ENCODE assay signal across 7 cellular contexts in the genomic region with DNA sequence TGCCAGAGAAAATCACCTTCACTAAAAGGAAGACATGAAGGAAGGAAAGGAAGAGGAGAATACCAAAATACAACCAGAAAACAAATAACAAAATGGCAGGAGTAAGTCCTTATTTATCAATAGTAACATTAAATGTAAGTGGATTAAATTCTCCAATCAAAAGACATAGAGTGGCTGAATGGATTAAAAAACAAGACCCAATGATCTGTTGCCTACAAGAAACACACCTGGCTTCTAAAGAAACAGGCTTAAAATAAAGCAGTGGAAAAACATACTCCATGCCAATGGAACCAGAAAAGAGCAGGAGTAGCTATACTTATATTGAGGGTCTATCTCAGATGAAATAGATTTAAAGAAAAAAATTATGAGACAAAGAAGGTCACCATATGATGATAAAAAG.
"Had no signal": no experiment of that assay in that cellular context is flagged by ENCODE, and none has a peak within 500 bp of the region (broad histone marks: within the 10 kb centered on the region; RNA-seq: fewer than 3 reads in every experiment).

No MANE protein-coding gene starts in this region.

- FAIRE-seq: GM12878, GM12891, GM12892, GM18507, GM19239 had no signal

- DNase-seq: GDM1, GF-D8 had no signal

- ATAC-seq: GM12878 had no signal

- H3K4me3 ChIP-seq: GM12878 had no signal
